Comparison of ENCODE assay signal across 8 cellular contexts in genomic region chr6:144283781-144284473, GRCh38. TPM values are rescaled to one million over a fixed set of nuclear protein-coding genes. Genes with fewer than 3 reads are reported as not detected.
DNase-seq lines count a peak whose midpoint lies in the region; TF ChIP-seq lines count a peak whose summit lies in the region.

No MANE protein-coding gene starts in this region.

- H3K27me3 Mint-ChIP-seq in osteocyte (ENCODE audit: unreplicated experiment): no peaks in the 10 kb centered on the region

- H3K36me3 Mint-ChIP-seq in osteocyte (ENCODE audit: unreplicated experiment): peaks cover 2% of the 10 kb centered on the region

- H3K9me3 Mint-ChIP-seq in osteocyte (ENCODE audit: unreplicated experiment): no peaks in the 10 kb centered on the region

- H3K4me3 Mint-ChIP-seq in osteocyte (ENCODE audit: unreplicated experiment): peak overlapping the region; percentile 97

- TF ChIP-seq CTCF in epithelial cell of proximal tubule (conservative IDR thresholded peaks at IDR 0.05; ENCODE audit: low read depth, low read length) (peak; percentile 17), osteocyte (IDR thresholded peaks at IDR 0.05) (peak; percentile 41)

- H3K27ac Mint-ChIP-seq in osteocyte (ENCODE audit: unreplicated experiment): peak overlapping the region; percentile 96

- peak overlapping the region; percentile 92 for H3K4me3 ChIP-seq in epithelial cell of proximal tubule (ENCODE audit: low read depth, low read length)

- H3K4me1 Mint-ChIP-seq in osteocyte (ENCODE audit: unreplicated experiment): peaks cover 25% of the 10 kb centered on the region

- DNase-seq in GM03348 (ENCODE audit: low spot score): peak; percentile 33
- peak; percentile 47 for DNase-seq in RKO (ENCODE audit: low spot score)
- DNase-seq in epithelial cell of proximal tubule (ENCODE audit: low read depth): no peak
- DNase-seq in osteocyte (ENCODE audit: extremely low spot score, unreplicated experiment): no peak
- no peak for DNase-seq in NCI-H524 treated with DMSO at 0.1 percent for 48 hours (lab: John Stamatoyannopoulos, UW)
- DNase-seq in NCI-H1092 (lab: John Stamatoyannopoulos, UW): no peak
- DNase-seq in NCI-H2196 (lab: John Stamatoyannopoulos, UW; ENCODE audit: unreplicated experiment): no peak
- no peak for DNase-seq in activated CD4-positive, alpha-beta T cell treated with anti-CD3 and anti-CD28 coated beads for 48 hours

RNA-seq across cellular contexts. Expression of gene UTRN, which starts 1.2 kb away (rescaled TPM):
- total RNA-seq in epithelial cell of proximal tubule: 28.1 and 34.4 TPM in 2 replicates
- 144 and 152 TPM in 2 replicates for total RNA-seq in osteocyte

Comparison
In these comparisons a context has a peak if more than half of its experiments do, and no peak if none do; other contexts are left out.
1. DNase-seq: peak in GM03348 (single experiment) and RKO (single experiment); none in epithelial cell of proximal tubule (single experiment), osteocyte (single experiment), NCI-H524 treated with DMSO at 0.1 percent for 48 hours (single experiment), NCI-H1092 (single experiment), NCI-H2196 (single experiment) and activated CD4-positive, alpha-beta T cell treated with anti-CD3 and anti-CD28 coated beads for 48 hours (single experiment).